ENCODE assay signal across 14 cellular contexts in the genomic region with DNA sequence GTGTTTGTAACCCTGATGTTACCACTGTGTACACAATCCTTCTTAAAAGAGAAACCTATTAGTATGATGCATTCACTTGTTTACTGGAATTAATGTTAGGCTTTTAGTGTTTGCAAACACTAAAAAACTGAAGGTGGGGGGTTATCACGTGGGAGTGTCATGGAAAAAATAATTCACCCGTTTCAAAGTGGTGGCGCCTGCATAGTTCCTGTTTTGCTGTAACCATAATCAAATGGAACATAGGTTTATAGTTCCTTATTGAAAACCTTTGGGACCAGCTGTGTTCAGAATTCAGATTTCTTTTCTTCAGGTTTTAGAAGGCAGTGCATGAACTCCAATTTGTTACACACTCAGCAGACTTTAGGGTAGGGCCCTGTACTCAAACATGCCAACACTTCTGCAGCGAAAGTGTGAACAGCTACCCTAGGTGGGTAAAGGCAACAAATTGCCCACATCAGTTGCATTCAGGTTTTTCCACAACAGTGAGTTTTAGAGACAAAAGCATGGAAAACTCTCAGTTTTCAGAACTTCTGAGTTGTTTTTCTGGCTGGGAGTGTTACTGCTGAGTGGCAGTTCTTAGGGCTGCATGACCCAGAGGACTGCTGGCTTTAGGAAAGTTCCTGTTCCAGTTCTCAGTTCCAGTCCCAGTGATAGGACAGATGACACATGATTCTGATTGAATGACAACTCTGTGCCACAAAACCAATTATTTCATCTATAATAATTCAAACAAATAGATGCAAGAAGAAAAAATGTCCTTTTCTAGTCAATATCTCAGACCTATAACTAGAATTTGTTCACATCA. TPM values are rescaled to one million over a fixed set of nuclear protein-coding genes. Genes with fewer than 3 reads are reported as not detected.
A peak's percentile ranks its signal among the peaks of the same experiment; 100 is the strongest.
DNase-seq lines count a peak whose midpoint lies in the region; ATAC-seq and TF ChIP-seq lines count a peak whose summit lies in the region.
"Had no signal": no experiment of that assay in that cellular context is flagged by ENCODE, and none has a peak within 500 bp of the region (broad histone marks: within the 10 kb centered on the region; RNA-seq: fewer than 3 reads in every experiment).

No MANE protein-coding gene starts in this region.

- H3K27me3 Mint-ChIP-seq in activated CD4-positive, alpha-beta T cell treated with anti-CD3 and anti-CD28 coated beads, Interleukin-2, amount 10 ng/mL, durations not matched to agents 24 days and 14 days = no peaks in the 10 kb centered on the region
- H3K27me3 Mint-ChIP-seq in progenitor cell of endocrine pancreas = no peaks in the 10 kb centered on the region

- H3K36me3 ChIP-seq in suprapubic skin (no peaks in the 10 kb centered on the region), BE2C (no peaks in the 10 kb centered on the region)

- WGBS in suprapubic skin = 64% methylated on average over 4 of the region's 4 CpGs

- peaks cover 23% of the 10 kb centered on the region for H3K4me1 Mint-ChIP-seq in activated CD4-positive, alpha-beta T cell treated with anti-CD3 and anti-CD28 coated beads, Interleukin-2, amount 10 ng/mL, durations not matched to agents 24 days and 14 days
- H3K4me1 Mint-ChIP-seq in progenitor cell of endocrine pancreas (ENCODE audit: low read depth) = peaks cover 30% of the 10 kb centered on the region

- intact Hi-C loops in activated CD4-positive, alpha-beta T cell treated with anti-CD3 and anti-CD28 coated beads, Interleukin-2, amount 10 ng/mL, durations not matched to agents 24 days and 14 days (cut with micrococcal nuclease) = no loop called here
- intact Hi-C loops in left ventricle myocardium superior (cut with micrococcal nuclease) = no loop called here

- H3K27me3 ChIP-seq in suprapubic skin (no peaks in the 10 kb centered on the region), BE2C (no peaks in the 10 kb centered on the region)
- H3K27me3 ChIP-seq: hepatocyte had no signal

- H3K4me1 ChIP-seq in suprapubic skin (peaks cover 13% of the 10 kb centered on the region), BE2C (no peaks in the 10 kb centered on the region)

- H3K9me3 Mint-ChIP-seq in activated CD4-positive, alpha-beta T cell treated with anti-CD3 and anti-CD28 coated beads, Interleukin-2, amount 10 ng/mL, durations not matched to agents 24 days and 14 days = peaks cover 8% of the 10 kb centered on the region
- H3K9me3 Mint-ChIP-seq in progenitor cell of endocrine pancreas (ENCODE audit: low read depth) = no peaks in the 10 kb centered on the region

- H3K9me3 ChIP-seq in suprapubic skin (no peaks in the 10 kb centered on the region), BE2C (no peaks in the 10 kb centered on the region)

- no peak overlapping the region for H3K4me3 Mint-ChIP-seq in activated CD4-positive, alpha-beta T cell treated with anti-CD3 and anti-CD28 coated beads, Interleukin-2, amount 10 ng/mL, durations not matched to agents 24 days and 14 days
- no peak overlapping the region for H3K4me3 Mint-ChIP-seq in progenitor cell of endocrine pancreas (ENCODE audit: low read depth)

- peak; percentile 67 for ATAC-seq in left ventricle myocardium superior

- H3K36me3 Mint-ChIP-seq in activated CD4-positive, alpha-beta T cell treated with anti-CD3 and anti-CD28 coated beads, Interleukin-2, amount 10 ng/mL, durations not matched to agents 24 days and 14 days (ENCODE audit: low read depth) = peaks cover 5% of the 10 kb centered on the region
- H3K36me3 Mint-ChIP-seq in progenitor cell of endocrine pancreas (ENCODE audit: insufficient read depth) = no peaks in the 10 kb centered on the region

- no peak for TF ChIP-seq POLR2A in suprapubic skin (IDR thresholded peaks at IDR 0.05)

- peak overlapping the region; percentile 18 for H3K27ac ChIP-seq in suprapubic skin
- H3K27ac ChIP-seq: hepatocyte had no signal

- H3K4me3 ChIP-seq in suprapubic skin (no peak overlapping the region), BE2C (ENCODE audit: low read depth, low read length) (no peak overlapping the region)
- H3K4me3 ChIP-seq: hepatocyte had no signal

- TF ChIP-seq EP300 in suprapubic skin (IDR thresholded peaks at IDR 0.05) = no peak

- H3K27ac Mint-ChIP-seq in activated CD4-positive, alpha-beta T cell treated with anti-CD3 and anti-CD28 coated beads, Interleukin-2, amount 10 ng/mL, durations not matched to agents 24 days and 14 days = peak overlapping the region; percentile 47
- H3K27ac Mint-ChIP-seq in progenitor cell of endocrine pancreas = no peak overlapping the region

- no peak for TF ChIP-seq CTCF in suprapubic skin (IDR thresholded peaks at IDR 0.05)
- no peak for TF ChIP-seq CTCF in BE2C (IDR thresholded peaks at IDR 0.05; ENCODE audit: low read depth, low read length)
- TF ChIP-seq CTCF in progenitor cell of endocrine pancreas (IDR thresholded peaks at IDR 0.05; ENCODE audit: unreplicated experiment) = no peak

- peak; percentile 58 for DNase-seq in activated CD4-positive, alpha-beta T cell treated with anti-CD3 and anti-CD28 coated beads, Interleukin-2, amount 10 ng/mL, durations not matched to agents 24 days and 14 days
- DNase-seq in activated CD4-positive, alpha-beta T cell treated with anti-CD3 and anti-CD28 coated beads, Interleukin-2, amount 50 U/mL, for 1 hour = no peak
- DNase-seq in NOMO-1 (lab: John Stamatoyannopoulos, UW; ENCODE audit: unreplicated experiment in 2 of 2) (peak; percentile 15 to 71), left ventricle myocardium superior (no peak), suprapubic skin (ENCODE audit: low spot score in 2 of 2) (no peak), BE2C (no peak), progenitor cell of endocrine pancreas (ENCODE audit: low spot score, unreplicated experiment) (no peak), dedifferentiated amniotic fluid mesenchymal stem cell (ENCODE audit: extremely low spot score) (no peak)
- DNase-seq: DND-41; HCEC 1CT; NCI-H1417 treated with DMSO at 0.1 percent for 48 hours; NK-92 treated with Interleukin-12 subunit alpha and Interleukin-12 subunit beta, amount 100 ng/mL, for 24 hours; T-helper 9 cell had no signal

RNA-seq across cellular contexts. Expression of a gene that starts 29.1 kb away (rescaled TPM):
- 186 and 187 TPM in 2 replicates for total RNA-seq in activated CD4-positive, alpha-beta T cell treated with anti-CD3 and anti-CD28 coated beads, Interleukin-2, amount 10 ng/mL, durations not matched to agents 24 days and 14 days
- total RNA-seq in left ventricle myocardium superior (80.3 TPM), suprapubic skin (100 to 1,000 TPM; 116 to 189 (median 145) TPM), progenitor cell of endocrine pancreas (199 and 201 TPM in 2 replicates)
- 20.2 TPM for polyA plus RNA-seq in BE2C (2012; ENCODE audit: insufficient read depth, insufficient read length, low read depth)

Comparison
In these comparisons a context has a peak if more than half of its experiments do, and no peak if none do; other contexts are left out.
1. DNase-seq: peak in activated CD4-positive, alpha-beta T cell treated with anti-CD3 and anti-CD28 coated beads, Interleukin-2, amount 10 ng/mL, durations not matched to agents 24 days and 14 days (single experiment) and NOMO-1 (2 of 2); none in activated CD4-positive, alpha-beta T cell treated with anti-CD3 and anti-CD28 coated beads, Interleukin-2, amount 50 U/mL, for 1 hour (single experiment), left ventricle myocardium superior (single experiment), suprapubic skin (0 of 2), BE2C (single experiment), progenitor cell of endocrine pancreas (single experiment) and dedifferentiated amniotic fluid mesenchymal stem cell (single experiment).